16 cellular contexts compared by ENCODE assay signal in the genomic region with DNA sequence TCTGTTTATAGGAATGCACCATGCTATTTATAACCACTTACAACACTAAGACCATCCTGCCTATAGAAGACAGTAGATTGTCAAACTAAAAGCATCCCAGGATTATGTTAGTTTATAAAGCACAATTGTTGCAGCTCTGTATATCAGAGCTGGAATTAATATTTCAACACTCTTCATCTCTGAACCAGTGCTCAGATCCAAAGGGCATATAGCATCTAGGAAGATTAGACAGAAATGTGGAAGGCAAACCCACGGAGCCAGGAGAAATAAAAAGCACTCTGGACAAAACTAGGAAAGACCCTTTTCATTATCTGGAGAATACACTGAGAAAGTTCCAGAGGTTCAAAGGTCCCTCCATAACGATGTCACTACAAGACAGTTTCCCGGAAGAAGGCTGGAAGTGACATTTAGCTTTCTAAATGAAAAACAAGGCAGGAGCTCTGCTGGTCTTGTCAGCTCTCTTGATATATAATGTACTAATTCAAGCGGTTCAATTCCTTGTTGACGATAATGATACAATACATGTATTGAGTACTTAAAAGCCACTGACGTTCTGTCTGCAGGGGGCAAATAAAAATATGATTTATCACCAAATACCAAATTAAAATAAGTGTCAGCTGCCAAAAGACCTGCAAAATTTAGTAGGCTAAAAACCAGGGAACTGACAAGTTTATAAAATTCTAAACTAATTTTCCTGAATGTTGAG.
DNase-seq lines count a peak whose midpoint lies in the region; ATAC-seq, FAIRE-seq and TF ChIP-seq lines count a peak whose summit lies in the region.
"Had no signal": no experiment of that assay in that cellular context is flagged by ENCODE, and none has a peak within 500 bp of the region (broad histone marks: within the 10 kb centered on the region; RNA-seq: fewer than 3 reads in every experiment).

No MANE protein-coding gene starts in this region.

- H3K4me1 Mint-ChIP-seq in brain (peaks cover 60% of the 10 kb centered on the region), nephron (peaks cover 32% of the 10 kb centered on the region)
- H3K4me1 Mint-ChIP-seq: CD4-positive, CD25-positive, alpha-beta regulatory T cell had no signal

- TF ChIP-seq CTCF in liver (IDR thresholded peaks at IDR 0.05; ENCODE audit: low read depth, low read length, missing input control): no peak
- no peak for TF ChIP-seq CTCF in HepG2 (CRISPR knock-in tag; IDR thresholded peaks at IDR 0.05)
- no peak for TF ChIP-seq CTCF in brain (conservative IDR thresholded peaks at IDR 0.05)
- TF ChIP-seq CTCF in nephron (IDR thresholded peaks at IDR 0.05; ENCODE audit: unreplicated experiment in 3 of 3): no peak
- TF ChIP-seq CTCF in tibial artery (IDR thresholded peaks at IDR 0.05): no peak
- no peak for TF ChIP-seq CTCF in thyroid gland (IDR thresholded peaks at IDR 0.05)

- H3K9me3 Mint-ChIP-seq in brain: no peaks in the 10 kb centered on the region
- H3K9me3 Mint-ChIP-seq in nephron: no peaks in the 10 kb centered on the region
- H3K9me3 Mint-ChIP-seq: CD4-positive, CD25-positive, alpha-beta regulatory T cell; GM23338; H9 had no signal

- no peaks in the 10 kb centered on the region for H4K20me1 ChIP-seq in HepG2 (ENCODE audit: insufficient read depth, low read length)
- H4K20me1 ChIP-seq: BLaER1 treated with 17β-estradiol and CSF1 and Interleukin-3, amounts not matched to agents 10 nM and 100 nM had no signal

- TF ChIP-seq POLR2A in HepG2 (IDR thresholded peaks at IDR 0.05; ENCODE audit: insufficient read depth in 1 of 2, low read depth in 2 of 2, low read length in 2 of 2) (no peak), thyroid gland (IDR thresholded peaks at IDR 0.05) (no peak)

- ATAC-seq in HepG2 (no peak), GM21529 (IDR thresholded peaks at IDR 0.05; ENCODE audit: unreplicated experiment) (no peak)
- ATAC-seq: GM23338 had no signal

- no peak for TF ChIP-seq RAD21 in liver (IDR thresholded peaks at IDR 0.05)
- no peak for TF ChIP-seq RAD21 in HepG2 (CRISPR knock-in tag; IDR thresholded peaks at IDR 0.05)

- H3K36me3 Mint-ChIP-seq in brain: no peaks in the 10 kb centered on the region
- H3K36me3 Mint-ChIP-seq in nephron (ENCODE audit: low read depth): no peaks in the 10 kb centered on the region
- H3K36me3 Mint-ChIP-seq: CD4-positive, CD25-positive, alpha-beta regulatory T cell had no signal

- H3K27ac ChIP-seq in liver (ENCODE audit: low read depth in 1 of 2, low read length in 2 of 2) (peak overlapping the region in 1 of 2 donors; percentile 9), HepG2 (ENCODE audit: extremely low read length, insufficient read depth, low read length) (no peak overlapping the region), tibial artery (peak overlapping the region; percentile 38 to 45), thyroid gland (no peak overlapping the region)
- H3K27ac ChIP-seq: BLaER1 treated with 17β-estradiol and CSF1 and Interleukin-3, amounts not matched to agents 10 nM and 100 nM; HL-60 had no signal

- FAIRE-seq in HepG2 (lab: Jason Lieb, UNC): no peak

- no peak for TF ChIP-seq EP300 in HepG2 (IDR thresholded peaks at IDR 0.05; ENCODE audit: low read depth in 2 of 2, low read length in 2 of 2)
- no peak for TF ChIP-seq EP300 in HepG2 (CRISPR knock-in tag; IDR thresholded peaks at IDR 0.05; ENCODE audit: borderline replicate concordance)

- no peaks in the 10 kb centered on the region for H3K9me3 ChIP-seq in liver (ENCODE audit: control insufficient read depth in 4 of 4, low read length in 3 of 4)
- H3K9me3 ChIP-seq in HepG2 (ENCODE audit: low read length): no peaks in the 10 kb centered on the region
- H3K9me3 ChIP-seq in tibial artery: no peaks in the 10 kb centered on the region
- no peaks in the 10 kb centered on the region for H3K9me3 ChIP-seq in thyroid gland
- H3K9me3 ChIP-seq: BLaER1 treated with 17β-estradiol and CSF1 and Interleukin-3, amounts not matched to agents 10 nM and 100 nM had no signal

- H3K4me3 ChIP-seq in liver (ENCODE audit: low read depth in 1 of 3, low read length in 3 of 3): no peak overlapping the region
- H3K4me3 ChIP-seq in HepG2 (replicated peaks in 1 of 3; ENCODE audit: insufficient read depth in 1 of 3, low read depth in 2 of 3, low read length in 3 of 3): no peak overlapping the region
- no peak overlapping the region for H3K4me3 ChIP-seq in tibial artery
- no peak overlapping the region for H3K4me3 ChIP-seq in thyroid gland (replicated peaks in 1 of 3)
- H3K4me3 ChIP-seq: BLaER1 treated with 17β-estradiol and CSF1 and Interleukin-3, amounts not matched to agents 10 nM and 100 nM; GM23338 had no signal

- peaks cover 14% of the 10 kb centered on the region for H3K79me2 ChIP-seq in HepG2 (ENCODE audit: insufficient read depth, low read length)

- intact Hi-C loops in HepG2 (cut with micrococcal nuclease; ENCODE audit: unreplicated experiment) (no loop called here), tibial artery (cut with DNase I; ENCODE audit: low total_unique reads) (no loop called here), thyroid gland (cut with DNase I) (no loop called here)

- H3K27me3 Mint-ChIP-seq in brain (no peaks in the 10 kb centered on the region), nephron (ENCODE audit: low read depth) (no peaks in the 10 kb centered on the region)
- H3K27me3 Mint-ChIP-seq: CD4-positive, CD25-positive, alpha-beta regulatory T cell had no signal

- H2AFZ ChIP-seq in HepG2 (ENCODE audit: low read length): no peak overlapping the region
- H2AFZ ChIP-seq: GM23338 had no signal

- H3K36me3 ChIP-seq in liver (ENCODE audit: control insufficient read depth in 4 of 4, insufficient read depth in 3 of 4, low read depth in 1 of 4, low read length in 3 of 4) (no peaks in the 10 kb centered on the region), HepG2 (replicated peaks in 1 of 2; ENCODE audit: control insufficient read depth in 1 of 2, insufficient read depth in 2 of 2, low read length in 2 of 2) (no peaks in the 10 kb centered on the region), tibial artery (no peaks in the 10 kb centered on the region), thyroid gland (no peaks in the 10 kb centered on the region)
- H3K36me3 ChIP-seq: BLaER1 treated with 17β-estradiol and CSF1 and Interleukin-3, amounts not matched to agents 10 nM and 100 nM had no signal

- POLR2A ChIA-PET in HepG2 (lab: Yijun Ruan, JAX): no interaction called here

- CTCF ChIA-PET in HepG2 (lab: Yijun Ruan, JAX; ENCODE audit: low intra/inter-chr PET ratio, low total read pairs): no interaction called here

- H3K27me3 ChIP-seq in liver (ENCODE audit: control insufficient read depth in 4 of 4, insufficient read depth in 4 of 4, low read length in 3 of 4) (no peaks in the 10 kb centered on the region), HepG2 (ENCODE audit: control insufficient read depth in 1 of 2, insufficient read depth in 2 of 2, low read length in 2 of 2) (no peaks in the 10 kb centered on the region), tibial artery (no peaks in the 10 kb centered on the region), thyroid gland (no peaks in the 10 kb centered on the region)
- H3K27me3 ChIP-seq: BLaER1 treated with 17β-estradiol and CSF1 and Interleukin-3, amounts not matched to agents 10 nM and 100 nM had no signal

- H3K4me3 Mint-ChIP-seq in brain: no peak overlapping the region
- H3K4me3 Mint-ChIP-seq in nephron: no peak overlapping the region
- H3K4me3 Mint-ChIP-seq: CD4-positive, CD25-positive, alpha-beta regulatory T cell; GM23338; H9 had no signal

- H3K4me1 ChIP-seq in liver (ENCODE audit: control insufficient read depth in 4 of 4, insufficient read depth in 4 of 4, low read length in 3 of 4) (peaks cover 10 to 25% (median 13%) of the 10 kb centered on the region in 4 donors), HepG2 (ENCODE audit: insufficient read depth, low read length) (peaks cover 7% of the 10 kb centered on the region), tibial artery (peaks cover 0 to 75% (median 7%) of the 10 kb centered on the region in 4 donors), thyroid gland (peaks cover 0 to 8% of the 10 kb centered on the region in 2 donors)

- peak overlapping the region in 3 of 5 experiments; percentile 7 to 27 (median 15) for H3K27ac Mint-ChIP-seq in brain
- H3K27ac Mint-ChIP-seq in nephron: peak overlapping the region; percentile 26 to 49 (median 48)
- H3K27ac Mint-ChIP-seq: CD4-positive, CD25-positive, alpha-beta regulatory T cell; GM23338; H9 had no signal

- in situ Hi-C loops in HepG2 (cut with HindIII; ENCODE audit: extremely low pct_ligation_motif_present, low pct_unique_long_range_greater_than_20kb): no loop called here

- BruUV-seq in HepG2 (replicated peaks; lab: Mats Ljungman, UMichigan): no TSS peak

- no peak overlapping the region for H3K9ac ChIP-seq in liver (ENCODE audit: low read depth in 1 of 2, low read length in 2 of 2)
- no peak overlapping the region for H3K9ac ChIP-seq in HepG2 (ENCODE audit: insufficient read depth, low read depth, low read length)
- H3K9ac ChIP-seq: BLaER1 treated with 17β-estradiol and CSF1 and Interleukin-3, amounts not matched to agents 10 nM and 100 nM had no signal

- WGBS in liver: 53% methylated on average over 6 of the region's 6 CpGs
- WGBS in HepG2 (ENCODE audit: low lambda C conversion rate): 95% methylated on average over 6 of the region's 6 CpGs
- WGBS in thyroid gland, 2 donors: 84 to 88% methylated on average over 6 of the region's 6 CpGs

- H3K4me2 ChIP-seq in HepG2 (ENCODE audit: low read depth, low read length): no peak overlapping the region
- H3K4me2 ChIP-seq: BLaER1 treated with 17β-estradiol and CSF1 and Interleukin-3, amounts not matched to agents 10 nM and 100 nM; GM23338 had no signal

- no peak for DNase-seq in HepG2 (ENCODE audit: low spot score)
- no peak for DNase-seq in tibial artery
- no peak for DNase-seq in SW 1271 (lab: John Stamatoyannopoulos, UW)
- DNase-seq in thyroid gland: no peak
- DNase-seq: 8988T; ACHN; CD4-positive, CD25-positive, alpha-beta regulatory T cell; DMS 273 treated with DMSO at 0.1 percent for 48 hours; H9 had no signal

TF ChIP-seq in liver, 16 proteins besides CTCF, POLR2A, EP300 and RAD21 (continues in another document):
- peak in 1 of 2 donors; percentile 10 for TF ChIP-seq RXRA (IDR thresholded peaks at IDR 0.05)

TF ChIP-seq in HepG2, 621 proteins besides CTCF, POLR2A, EP300 and RAD21 (continues in another document):
- TF ChIP-seq KLF11 (CRISPR knock-in tag; IDR thresholded peaks at IDR 0.05): no peak

Comparison
In these comparisons a context has a peak if more than half of its experiments do, and no peak if none do; other contexts are left out.
1. H3K27ac ChIP-seq: peak in tibial artery (2 of 2); none in HepG2 (single experiment) and thyroid gland (0 of 3).